Comparison of ENCODE assay signal across 12 cellular contexts in the genomic region with DNA sequence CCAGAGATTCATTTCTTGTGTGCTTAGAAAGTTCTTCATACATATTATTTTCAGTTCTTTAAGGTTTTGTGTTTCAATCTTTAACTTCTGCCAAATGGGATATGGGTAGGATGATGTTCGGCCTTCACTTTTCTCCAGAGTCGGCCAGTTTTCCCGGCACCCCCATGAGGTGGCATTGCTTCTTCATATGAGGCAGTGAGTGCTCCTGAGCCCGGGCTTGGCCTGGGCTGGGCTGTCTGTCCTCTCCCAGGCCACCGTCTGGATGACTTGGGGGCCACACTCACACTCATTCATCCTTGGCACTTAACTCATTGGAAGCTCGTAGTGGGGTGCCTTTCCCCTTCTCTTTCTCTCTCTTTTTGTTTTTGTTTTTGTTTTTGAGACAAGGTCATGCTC.
"Had no signal": no experiment of that assay in that cellular context is flagged by ENCODE, and none has a peak within 500 bp of the region (broad histone marks: within the 10 kb centered on the region; RNA-seq: fewer than 3 reads in every experiment).

No MANE protein-coding gene starts in this region.

- ATAC-seq: gastroesophageal sphincter; natural killer cell treated with Interleukin-12 subunit alpha and Interleukin-12 subunit beta and Interleukin-15 and Interleukin-18, amount 100 ng/mL, for 72 hours; stimulated activated effector memory CD8-positive, alpha-beta T cell treated with anti-CD3 and anti-CD28 coated beads, Interleukin-12 subunit alpha, Interleukin-12 subunit beta, amount 100 ng/mL, for 72 hours had no signal

- H3K36me3 ChIP-seq: thyroid gland had no signal

- H3K4me3 ChIP-seq: gastroesophageal sphincter, hepatocyte, thyroid gland had no signal

- H3K79me2 ChIP-seq: hepatocyte had no signal

- H3K4me2 ChIP-seq: hepatocyte had no signal

- H3K9me3 ChIP-seq: gastroesophageal sphincter, thyroid gland had no signal

- H3K27ac ChIP-seq: hepatocyte, thyroid gland had no signal

- H3K27me3 ChIP-seq: gastroesophageal sphincter, hepatocyte, thyroid gland had no signal

- H3K27ac Mint-ChIP-seq: activated B cell treated with CpG ODN at 0.5 μM for 24 hours; activated naive CD8-positive, alpha-beta T cell treated with anti-CD3 and anti-CD28 coated beads, Interleukin-2, amount 10 ng/mL, durations not matched to agents 7 days and 5 days; endodermal cell; natural killer cell treated with Interleukin-12 subunit alpha and Interleukin-12 subunit beta and Interleukin-15 and Interleukin-18, amount 100 ng/mL, for 72 hours; stimulated activated effector memory CD8-positive, alpha-beta T cell treated with anti-CD3 and anti-CD28 coated beads, Interleukin-12 subunit alpha, Interleukin-12 subunit beta, amount 100 ng/mL, for 72 hours had no signal

- H3K4me3 Mint-ChIP-seq: activated B cell treated with CpG ODN at 0.5 μM for 24 hours; activated naive CD8-positive, alpha-beta T cell treated with anti-CD3 and anti-CD28 coated beads, Interleukin-2, amount 10 ng/mL, durations not matched to agents 7 days and 5 days; endodermal cell; natural killer cell treated with Interleukin-12 subunit alpha and Interleukin-12 subunit beta and Interleukin-15 and Interleukin-18, amount 100 ng/mL, for 72 hours; stimulated activated effector memory CD8-positive, alpha-beta T cell treated with anti-CD3 and anti-CD28 coated beads, Interleukin-12 subunit alpha, Interleukin-12 subunit beta, amount 100 ng/mL, for 72 hours had no signal

- H3K27me3 Mint-ChIP-seq: activated B cell treated with CpG ODN at 0.5 μM for 24 hours; activated naive CD8-positive, alpha-beta T cell treated with anti-CD3 and anti-CD28 coated beads, Interleukin-2, amount 10 ng/mL, durations not matched to agents 7 days and 5 days; natural killer cell treated with Interleukin-12 subunit alpha and Interleukin-12 subunit beta and Interleukin-15 and Interleukin-18, amount 100 ng/mL, for 72 hours had no signal

- H2AFZ ChIP-seq: hepatocyte had no signal

- H3K4me1 ChIP-seq: thyroid gland had no signal

- H3K4me1 Mint-ChIP-seq: activated B cell treated with CpG ODN at 0.5 μM for 24 hours; endodermal cell; stimulated activated effector memory CD8-positive, alpha-beta T cell treated with anti-CD3 and anti-CD28 coated beads, Interleukin-12 subunit alpha, Interleukin-12 subunit beta, amount 100 ng/mL, for 72 hours had no signal

- H3K36me3 Mint-ChIP-seq: natural killer cell treated with Interleukin-12 subunit alpha and Interleukin-12 subunit beta and Interleukin-15 and Interleukin-18, amount 100 ng/mL, for 72 hours had no signal

- H3K9me3 Mint-ChIP-seq: activated B cell treated with CpG ODN at 0.5 μM for 24 hours; activated naive CD8-positive, alpha-beta T cell treated with anti-CD3 and anti-CD28 coated beads, Interleukin-2, amount 10 ng/mL, durations not matched to agents 7 days and 5 days; endodermal cell; natural killer cell treated with Interleukin-12 subunit alpha and Interleukin-12 subunit beta and Interleukin-15 and Interleukin-18, amount 100 ng/mL, for 72 hours; stimulated activated effector memory CD8-positive, alpha-beta T cell treated with anti-CD3 and anti-CD28 coated beads, Interleukin-12 subunit alpha, Interleukin-12 subunit beta, amount 100 ng/mL, for 72 hours had no signal

- DNase-seq: activated B cell treated with CpG ODN at 0.5 μM for 24 hours; activated CD4-positive, alpha-beta T cell treated with anti-CD3 and anti-CD28 coated beads for 48 hours; activated CD8-positive, alpha-beta memory T cell treated with anti-CD3 and anti-CD28 coated beads for 24 hours; activated naive CD8-positive, alpha-beta T cell treated with anti-CD3 and anti-CD28 coated beads, Interleukin-2, amount 10 ng/mL, durations not matched to agents 7 days and 5 days; endodermal cell; erythroblast; mesenchymal stem cell; thyroid gland had no signal
